In genomic region chr2:157786663-157787363, GRCh38 we compare ENCODE assay signal across 1 cellular context.
TF ChIP-seq lines count a peak whose summit lies in the region.

No MANE protein-coding gene starts in this region.

TF ChIP-seq in K562, 482 proteins besides CTCF, POLR2A, EP300 and RAD21 (continued from another document):
- TF ChIP-seq HMBOX1 (IDR thresholded peaks at IDR 0.05) = peak; percentile 65; the same call in 1 of the 2 replicates
- TF ChIP-seq PREB (CRISPR knock-in tag; IDR thresholded peaks at IDR 0.05) = no peak
- TF ChIP-seq BRD9 (IDR thresholded peaks at IDR 0.05; ENCODE audit: low read depth, partially characterized antibody) = peak; percentile 90
